Comparison of ENCODE assay signal across 27 cellular contexts in genomic region chr12:132743831-132744230, GRCh38.
"Had no signal": no experiment of that assay in that cellular context is flagged by ENCODE, and none has a peak within 500 bp of the region (broad histone marks: within the 10 kb centered on the region; RNA-seq: fewer than 3 reads in every experiment).

No MANE protein-coding gene starts in this region.

- H3K4me1 Mint-ChIP-seq: endodermal cell had no signal

- H3K9ac ChIP-seq: parathyroid adenoma had no signal

- H3K27me3 ChIP-seq: colonic mucosa, esophagus muscularis mucosa, foreskin keratinocyte, gastroesophageal sphincter, heart left ventricle, hepatocyte, neutrophil, sigmoid colon, stomach, thyroid gland had no signal

- H3K4me3 ChIP-seq: colonic mucosa, esophagus muscularis mucosa, gastroesophageal sphincter, heart left ventricle, hepatocyte, left ventricle myocardium inferior, lung, prostate gland, sigmoid colon, stomach, thyroid gland had no signal

- H3K4me3 Mint-ChIP-seq: dendritic cell treated with granulocyte-macrophage colony-stimulating factor and Interleukin-4, amounts not matched to agents 40 ng/mL and 50 ng/mL, for 4 days; endodermal cell; memory B cell; natural killer cell; stimulated activated effector memory CD8-positive, alpha-beta T cell treated with anti-CD3 and anti-CD28 coated beads, Interleukin-12 subunit alpha, Interleukin-12 subunit beta, amount 100 ng/mL, for 72 hours had no signal

- H3K27me3 Mint-ChIP-seq: dendritic cell treated with granulocyte-macrophage colony-stimulating factor and Interleukin-4, amounts not matched to agents 40 ng/mL and 50 ng/mL, for 4 days; memory B cell had no signal

- H3K27ac Mint-ChIP-seq: dendritic cell treated with granulocyte-macrophage colony-stimulating factor and Interleukin-4, amounts not matched to agents 40 ng/mL and 50 ng/mL, for 4 days; endodermal cell; memory B cell; stimulated activated effector memory CD8-positive, alpha-beta T cell treated with anti-CD3 and anti-CD28 coated beads, Interleukin-12 subunit alpha, Interleukin-12 subunit beta, amount 100 ng/mL, for 72 hours had no signal

- H3K9me3 ChIP-seq: colonic mucosa, esophagus muscularis mucosa, gastroesophageal sphincter, heart left ventricle, left ventricle myocardium inferior, neutrophil, prostate gland, sigmoid colon, stomach, thyroid gland had no signal

- H3K9me3 Mint-ChIP-seq: dendritic cell treated with granulocyte-macrophage colony-stimulating factor and Interleukin-4, amounts not matched to agents 40 ng/mL and 50 ng/mL, for 4 days; endodermal cell; stimulated activated effector memory CD8-positive, alpha-beta T cell treated with anti-CD3 and anti-CD28 coated beads, Interleukin-12 subunit alpha, Interleukin-12 subunit beta, amount 100 ng/mL, for 72 hours had no signal

- H2AFZ ChIP-seq: hepatocyte, parathyroid adenoma had no signal

- H3K27ac ChIP-seq: colonic mucosa, esophagus muscularis mucosa, foreskin keratinocyte, gastroesophageal sphincter, heart left ventricle, hepatocyte, left ventricle myocardium inferior, neutrophil, parathyroid adenoma, prostate gland, sigmoid colon, stomach, thyroid gland had no signal

- ATAC-seq: foreskin keratinocyte; gastroesophageal sphincter; heart left ventricle; left colon; natural killer cell; right cardiac atrium; stimulated activated effector memory CD8-positive, alpha-beta T cell treated with anti-CD3 and anti-CD28 coated beads, Interleukin-12 subunit alpha, Interleukin-12 subunit beta, amount 100 ng/mL, for 72 hours had no signal

- DNase-seq: colonic mucosa; effector CD8-positive, alpha-beta T cell; foreskin keratinocyte; kidney glomerular epithelial cell; left colon; left ventricle myocardium inferior; natural killer cell; sigmoid colon; stimulated activated CD4-positive, alpha-beta T cell treated with anti-CD3 and anti-CD28 coated beads, Interleukin-2, amount 100 ng/mL, for 24 hours; stimulated activated CD4-positive, alpha-beta T cell treated with anti-CD3 and anti-CD28 coated beads, Interleukin-4, amount 100 ng/mL, for 24 hours; stimulated activated naive CD4-positive, alpha-beta T cell treated with Interleukin-2 at 50 U/mL for 16 hours; stomach; thyroid gland; trophoblast cell had no signal

- H3K4me2 ChIP-seq: hepatocyte had no signal

- H3K4me1 ChIP-seq: colonic mucosa, foreskin keratinocyte, gastroesophageal sphincter, parathyroid adenoma, prostate gland, sigmoid colon, stomach, thyroid gland had no signal
